In genomic region chr4:58247792-58248191, GRCh38 we compare ENCODE assay signal across 1 cellular context.
TF ChIP-seq lines count a peak whose summit lies in the region.

No MANE protein-coding gene starts in this region.

TF ChIP-seq in WTC11, 78 proteins besides CTCF, POLR2A, EP300 and RAD21 (continued from another document):
- TF ChIP-seq ARID4B (CRISPR knock-in tag; IDR thresholded peaks at IDR 0.05; ENCODE audit: borderline replicate concordance) (no peak), FOXK1 (CRISPR knock-in tag; IDR thresholded peaks at IDR 0.05) (no peak), SOX15 (CRISPR knock-in tag; IDR thresholded peaks at IDR 0.05) (no peak), HMGA2 (CRISPR knock-in tag; IDR thresholded peaks at IDR 0.05) (no peak), ZNF396 (CRISPR knock-in tag; IDR thresholded peaks at IDR 0.05; ENCODE audit: borderline replicate concordance) (no peak), E2F1 (CRISPR knock-in tag; IDR thresholded peaks at IDR 0.05) (no peak), RORB (CRISPR knock-in tag; IDR thresholded peaks at IDR 0.05) (no peak)
- TF ChIP-seq, protein P1, sequence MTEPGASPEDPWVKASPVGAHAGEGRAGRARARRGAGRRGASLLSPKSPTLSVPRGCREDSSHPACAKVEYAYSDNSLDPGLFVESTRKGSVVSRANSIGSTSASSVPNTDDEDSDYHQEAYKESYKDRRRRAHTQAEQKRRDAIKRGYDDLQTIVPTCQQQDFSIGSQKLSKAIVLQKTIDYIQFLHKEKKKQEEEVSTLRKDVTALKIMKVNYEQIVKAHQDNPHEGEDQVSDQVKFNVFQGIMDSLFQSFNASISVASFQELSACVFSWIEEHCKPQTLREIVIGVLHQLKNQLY (CRISPR knock-in tag; IDR thresholded peaks at IDR 0.05) = no peak
- TF ChIP-seq, protein P2, sequence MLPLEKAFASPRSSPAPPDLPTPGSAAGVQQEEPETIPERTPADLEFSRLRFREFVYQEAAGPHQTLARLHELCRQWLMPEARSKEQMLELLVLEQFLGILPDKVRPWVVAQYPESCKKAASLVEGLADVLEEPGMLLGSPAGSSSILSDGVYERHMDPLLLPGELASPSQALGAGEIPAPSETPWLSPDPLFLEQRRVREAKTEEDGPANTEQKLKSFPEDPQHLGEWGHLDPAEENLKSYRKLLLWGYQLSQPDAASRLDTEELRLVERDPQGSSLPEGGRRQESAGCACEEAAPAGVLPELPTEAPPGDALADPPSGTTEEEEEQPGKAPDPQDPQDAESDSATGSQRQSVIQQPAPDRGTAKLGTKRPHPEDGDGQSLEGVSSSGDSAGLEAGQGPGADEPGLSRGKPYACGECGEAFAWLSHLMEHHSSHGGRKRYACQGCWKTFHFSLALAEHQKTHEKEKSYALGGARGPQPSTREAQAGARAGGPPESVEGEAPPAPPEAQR (CRISPR knock-in tag; IDR thresholded peaks at IDR 0.05) = no peak
- TF ChIP-seq, protein P3, sequence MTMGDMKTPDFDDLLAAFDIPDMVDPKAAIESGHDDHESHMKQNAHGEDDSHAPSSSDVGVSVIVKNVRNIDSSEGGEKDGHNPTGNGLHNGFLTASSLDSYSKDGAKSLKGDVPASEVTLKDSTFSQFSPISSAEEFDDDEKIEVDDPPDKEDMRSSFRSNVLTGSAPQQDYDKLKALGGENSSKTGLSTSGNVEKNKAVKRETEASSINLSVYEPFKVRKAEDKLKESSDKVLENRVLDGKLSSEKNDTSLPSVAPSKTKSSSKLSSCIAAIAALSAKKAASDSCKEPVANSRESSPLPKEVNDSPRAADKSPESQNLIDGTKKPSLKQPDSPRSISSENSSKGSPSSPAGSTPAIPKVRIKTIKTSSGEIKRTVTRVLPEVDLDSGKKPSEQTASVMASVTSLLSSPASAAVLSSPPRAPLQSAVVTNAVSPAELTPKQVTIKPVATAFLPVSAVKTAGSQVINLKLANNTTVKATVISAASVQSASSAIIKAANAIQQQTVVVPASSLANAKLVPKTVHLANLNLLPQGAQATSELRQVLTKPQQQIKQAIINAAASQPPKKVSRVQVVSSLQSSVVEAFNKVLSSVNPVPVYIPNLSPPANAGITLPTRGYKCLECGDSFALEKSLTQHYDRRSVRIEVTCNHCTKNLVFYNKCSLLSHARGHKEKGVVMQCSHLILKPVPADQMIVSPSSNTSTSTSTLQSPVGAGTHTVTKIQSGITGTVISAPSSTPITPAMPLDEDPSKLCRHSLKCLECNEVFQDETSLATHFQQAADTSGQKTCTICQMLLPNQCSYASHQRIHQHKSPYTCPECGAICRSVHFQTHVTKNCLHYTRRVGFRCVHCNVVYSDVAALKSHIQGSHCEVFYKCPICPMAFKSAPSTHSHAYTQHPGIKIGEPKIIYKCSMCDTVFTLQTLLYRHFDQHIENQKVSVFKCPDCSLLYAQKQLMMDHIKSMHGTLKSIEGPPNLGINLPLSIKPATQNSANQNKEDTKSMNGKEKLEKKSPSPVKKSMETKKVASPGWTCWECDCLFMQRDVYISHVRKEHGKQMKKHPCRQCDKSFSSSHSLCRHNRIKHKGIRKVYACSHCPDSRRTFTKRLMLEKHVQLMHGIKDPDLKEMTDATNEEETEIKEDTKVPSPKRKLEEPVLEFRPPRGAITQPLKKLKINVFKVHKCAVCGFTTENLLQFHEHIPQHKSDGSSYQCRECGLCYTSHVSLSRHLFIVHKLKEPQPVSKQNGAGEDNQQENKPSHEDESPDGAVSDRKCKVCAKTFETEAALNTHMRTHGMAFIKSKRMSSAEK (CRISPR knock-in tag; IDR thresholded peaks at IDR 0.05; ENCODE audit: borderline replicate concordance) = no peak
- TF ChIP-seq, protein P4, sequence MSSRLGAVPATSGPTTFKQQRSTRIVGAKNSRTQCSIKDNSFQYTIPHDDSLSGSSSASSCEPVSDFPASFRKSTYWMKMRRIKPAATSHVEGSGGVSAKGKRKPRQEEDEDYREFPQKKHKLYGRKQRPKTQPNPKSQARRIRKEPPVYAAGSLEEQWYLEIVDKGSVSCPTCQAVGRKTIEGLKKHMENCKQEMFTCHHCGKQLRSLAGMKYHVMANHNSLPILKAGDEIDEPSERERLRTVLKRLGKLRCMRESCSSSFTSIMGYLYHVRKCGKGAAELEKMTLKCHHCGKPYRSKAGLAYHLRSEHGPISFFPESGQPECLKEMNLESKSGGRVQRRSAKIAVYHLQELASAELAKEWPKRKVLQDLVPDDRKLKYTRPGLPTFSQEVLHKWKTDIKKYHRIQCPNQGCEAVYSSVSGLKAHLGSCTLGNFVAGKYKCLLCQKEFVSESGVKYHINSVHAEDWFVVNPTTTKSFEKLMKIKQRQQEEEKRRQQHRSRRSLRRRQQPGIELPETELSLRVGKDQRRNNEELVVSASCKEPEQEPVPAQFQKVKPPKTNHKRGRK (CRISPR knock-in tag; IDR thresholded peaks at IDR 0.05; ENCODE audit: borderline replicate concordance) = no peak
TF ChIP-seq in WTC11: peak in this region for 0.
